Comparison of ENCODE assay signal across 8 cellular contexts in genomic region chr6:68634503-68635411, GRCh38. TPM values are rescaled to one million over a fixed set of nuclear protein-coding genes. Genes with fewer than 3 reads are reported as not detected.
DNase-seq lines count a peak whose midpoint lies in the region; ATAC-seq and TF ChIP-seq lines count a peak whose summit lies in the region.

Gene ADGRB3 (plus strand): TSS chr6:68635282. CDS start chr6:68638676, 3,394 bp downstream.

- ATAC-seq in GM21528 (IDR thresholded peaks at IDR 0.05; ENCODE audit: low FRiP score, unreplicated experiment) (peak; percentile 77), gastroesophageal sphincter (peak; percentile 91)

- H3K4me1 Mint-ChIP-seq in activated naive CD8-positive, alpha-beta T cell (ENCODE audit: low read depth) = peaks cover 25% of the 10 kb centered on the region
- H3K4me1 Mint-ChIP-seq in nephron = peaks cover 33% of the 10 kb centered on the region

- H3K27ac ChIP-seq in HUES6 (ENCODE audit: low read depth, low read length) (no peak within 1 kb of the TSS), gastroesophageal sphincter (peak within 1 kb of the TSS in 3 of 4 donors; percentile 74 to 83 (median 83))

- peak within 1 kb of the TSS; percentile 53 for H3K9ac ChIP-seq in HUES6 (ENCODE audit: low read length)

- H3K4me1 ChIP-seq in HUES6 (ENCODE audit: control insufficient read depth, insufficient read depth, low read length) = peaks cover 7% of the 10 kb centered on the region
- H3K4me1 ChIP-seq in gastroesophageal sphincter = peaks cover 0 to 20% (median 4%) of the 10 kb centered on the region in 3 donors

- TF ChIP-seq EP300 in gastroesophageal sphincter (IDR thresholded peaks at IDR 0.05) = no peak

- TF ChIP-seq POLR2A in gastroesophageal sphincter (IDR thresholded peaks at IDR 0.05) = peak in 1 of 2 donors; percentile 29

- WGBS in gastroesophageal sphincter (ENCODE audit: low coverage in 1 of 2), 2 donors = 0% methylated on average over 6 to 13 of the region's 92 CpGs

- H3K27me3 ChIP-seq in HUES6 (ENCODE audit: control insufficient read depth, insufficient read depth, low read length) = peaks cover 76% of the 10 kb centered on the region
- H3K27me3 ChIP-seq in gastroesophageal sphincter = peaks cover 7% of the 10 kb centered on the region

- H3K9me3 ChIP-seq in HUES6 (ENCODE audit: control insufficient read depth, insufficient read depth, low read depth, low read length) = no peaks in the 10 kb centered on the region
- H3K9me3 ChIP-seq in gastroesophageal sphincter = no peaks in the 10 kb centered on the region

- no peaks in the 10 kb centered on the region for H3K9me3 Mint-ChIP-seq in activated naive CD8-positive, alpha-beta T cell (ENCODE audit: low read depth)
- H3K9me3 Mint-ChIP-seq in nephron = no peaks in the 10 kb centered on the region

- DNase-seq in DMS53 treated with DMSO at 0.1 percent for 48 hours (lab: John Stamatoyannopoulos, UW; ENCODE audit: unreplicated experiment) (peak; percentile 89), NOMO-1 treated with dmso at 0.1 percent for 144 hours (lab: John Stamatoyannopoulos, UW; ENCODE audit: unreplicated experiment) (peak; percentile 57), cortex of kidney (lab: John Stamatoyannopoulos, UW) (no peak)

- H3K36me3 ChIP-seq in HUES6 (ENCODE audit: control insufficient read depth, insufficient read depth, low read length) = no peaks in the 10 kb centered on the region
- H3K36me3 ChIP-seq in gastroesophageal sphincter = no peaks in the 10 kb centered on the region

- peaks cover 33% of the 10 kb centered on the region for H3K27me3 Mint-ChIP-seq in activated naive CD8-positive, alpha-beta T cell
- H3K27me3 Mint-ChIP-seq in nephron (ENCODE audit: low read depth) = peaks cover 81% of the 10 kb centered on the region

- peak within 1 kb of the TSS; percentile 89 for H3K4me3 Mint-ChIP-seq in activated naive CD8-positive, alpha-beta T cell
- peak within 1 kb of the TSS; percentile 90 to 98 (median 95) for H3K4me3 Mint-ChIP-seq in nephron

- no peak within 1 kb of the TSS for H3K27ac Mint-ChIP-seq in activated naive CD8-positive, alpha-beta T cell
- peak within 1 kb of the TSS; percentile 82 to 87 (median 83) for H3K27ac Mint-ChIP-seq in nephron

- no peaks in the 10 kb centered on the region for H3K36me3 Mint-ChIP-seq in activated naive CD8-positive, alpha-beta T cell
- H3K36me3 Mint-ChIP-seq in nephron (ENCODE audit: low read depth) = no peaks in the 10 kb centered on the region

- TF ChIP-seq CTCF in gastroesophageal sphincter (IDR thresholded peaks at IDR 0.05) = peak in 2 of 4 experiments; percentile 19 to 40
- TF ChIP-seq CTCF in nephron (IDR thresholded peaks at IDR 0.05; ENCODE audit: unreplicated experiment in 3 of 3) = peak; percentile 27 to 34 (median 30)

- peak within 1 kb of the TSS; percentile 96 for H3K4me3 ChIP-seq in HUES6 (ENCODE audit: low read depth, low read length)
- H3K4me3 ChIP-seq in gastroesophageal sphincter = peak within 1 kb of the TSS; percentile 52 to 65

RNA-seq across cellular contexts. Expression of gene ADGRB3, which starts in this region (rescaled TPM):
- total RNA-seq in gastroesophageal sphincter = 1 to 10 TPM; 3.9 to 9.8 (median 7.2) TPM
